1 cellular context compared by ENCODE assay signal in the genomic region with DNA sequence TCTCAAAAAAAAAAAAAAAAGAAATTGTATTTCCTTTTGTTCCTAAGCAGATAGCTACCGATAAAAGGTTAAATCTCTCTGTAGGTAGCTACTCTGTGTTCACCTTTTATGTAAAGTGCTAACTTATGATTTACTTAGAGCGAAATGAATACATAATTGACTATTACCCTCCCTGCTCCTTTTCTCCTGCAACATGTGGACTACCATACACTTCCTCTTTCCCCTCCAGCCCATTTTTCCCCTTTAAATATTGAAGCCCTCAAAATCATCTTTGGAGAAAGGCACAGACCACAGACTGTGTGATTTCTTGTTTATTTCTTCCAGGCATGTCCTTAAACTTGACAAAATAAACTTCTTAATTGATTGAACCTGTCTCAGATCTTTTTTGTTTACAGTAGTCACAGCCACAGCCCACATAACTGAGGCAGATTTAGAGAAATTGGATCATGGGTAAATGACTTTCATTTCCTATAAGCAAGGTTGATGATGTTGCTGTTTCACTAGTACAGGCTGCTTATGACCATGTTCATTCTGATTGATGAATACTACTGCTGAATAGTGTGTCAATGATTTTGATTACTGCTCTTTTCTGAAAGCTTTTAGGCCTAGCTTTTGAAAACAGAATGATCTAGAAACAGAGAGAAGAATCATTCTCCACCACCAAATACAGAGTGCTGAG.
A peak's percentile ranks its signal among the peaks of the same experiment; 100 is the strongest.
TF ChIP-seq lines count a peak whose summit lies in the region.

No MANE protein-coding gene starts in this region.

TF ChIP-seq in K562, 482 proteins besides CTCF, POLR2A, EP300 and RAD21 (continued from another document):
- TF ChIP-seq SPI1 (IDR thresholded peaks at IDR 0.05; ENCODE audit: borderline replicate concordance, low read depth, low read length) (peak; percentile 82), FOXJ2 (tag; IDR thresholded peaks at IDR 0.05) (no peak)
